9 cellular contexts compared by ENCODE assay signal in the genomic region with DNA sequence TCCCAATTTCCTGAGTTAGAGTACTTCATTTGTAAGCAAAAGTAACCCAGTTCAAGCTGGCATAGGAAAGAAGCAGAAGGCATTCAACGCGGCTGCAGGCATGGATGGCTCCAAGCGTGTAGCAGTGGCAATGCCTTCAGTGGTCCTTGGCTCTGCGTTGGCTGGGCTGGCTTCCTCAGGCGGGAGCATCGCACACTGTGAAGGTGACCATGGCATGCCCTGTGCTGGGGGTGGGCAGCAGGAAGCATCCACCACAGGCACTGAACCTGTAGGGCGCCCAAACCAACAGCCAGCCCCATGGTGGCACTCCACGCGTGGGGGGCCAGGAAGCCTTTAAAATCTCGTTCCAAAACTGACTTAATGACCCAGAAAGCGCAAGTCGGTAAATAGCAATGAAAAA. TPM values are rescaled to one million over a fixed set of nuclear protein-coding genes. Genes with fewer than 3 reads are reported as not detected.
"Had no signal": no experiment of that assay in that cellular context is flagged by ENCODE, and none has a peak within 500 bp of the region (broad histone marks: within the 10 kb centered on the region; RNA-seq: fewer than 3 reads in every experiment).

No MANE protein-coding gene starts in this region.

- H3K9me3 ChIP-seq: HAP-1 had no signal

- H3K4me1 ChIP-seq: HAP-1 had no signal

- DNase-seq: GM23248, GOT3, H7, HFFc6, IMR-90 had no signal

- H3K27ac ChIP-seq: GM23248 had no signal

- ATAC-seq: HCT116 had no signal

- H3K36me3 ChIP-seq: HAP-1 had no signal

- H3K4me3 ChIP-seq: GM23248, HAP-1 had no signal

RNA-seq across cellular contexts. Expression of a gene that starts 53.6 kb away (rescaled TPM):
- total RNA-seq: GM23248, H4, H7, HFFc6, HT-29, IMR-90 had no signal
